In the genomic region with DNA sequence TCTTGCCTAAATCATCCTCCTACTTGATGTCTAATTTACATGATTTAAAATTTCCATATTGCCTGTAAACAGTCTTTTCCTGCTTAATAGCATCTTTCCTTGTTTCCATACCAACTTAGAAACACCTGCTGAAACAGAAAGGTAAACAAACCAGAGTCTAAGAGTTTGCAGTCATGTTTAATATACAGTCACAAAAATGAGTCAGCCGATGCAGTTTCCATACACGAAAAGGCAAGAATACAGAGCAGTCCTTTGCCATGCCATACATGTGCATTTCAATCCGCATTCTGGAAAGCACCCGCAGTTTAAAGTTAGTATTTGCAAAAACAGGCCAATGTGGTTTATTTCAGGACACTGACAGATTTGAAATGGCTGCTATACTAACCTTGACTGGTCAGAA, we compare ENCODE assay signal across 20 cellular contexts. TPM values are rescaled to one million over a fixed set of nuclear protein-coding genes. Genes with fewer than 3 reads are reported as not detected.
A peak's percentile ranks its signal among the peaks of the same experiment; 100 is the strongest.
DNase-seq lines count a peak whose midpoint lies in the region; ATAC-seq and TF ChIP-seq lines count a peak whose summit lies in the region.
"Had no signal": no experiment of that assay in that cellular context is flagged by ENCODE, and none has a peak within 500 bp of the region (broad histone marks: within the 10 kb centered on the region; RNA-seq: fewer than 3 reads in every experiment).

No MANE protein-coding gene starts in this region.

- H3K4me3 ChIP-seq in mammary epithelial cell (replicated peaks in 1 of 3; ENCODE audit: insufficient read depth in 1 of 3, low read depth in 2 of 3, low read length in 3 of 3) (no peak overlapping the region), breast epithelium (no peak overlapping the region), SU-DHL-6 (ENCODE audit: insufficient read depth, low read length, poor library complexity, severe bottlenecking) (no peak overlapping the region), gastroesophageal sphincter (peak overlapping the region; percentile 7 to 27), sigmoid colon (peak overlapping the region in 2 of 4 donors; percentile 1 to 11), lower leg skin (ENCODE audit: low read depth, poor library complexity, severe bottlenecking) (no peak overlapping the region)
- H3K4me3 ChIP-seq: SJCRH30, uterus had no signal

- TF ChIP-seq POLR2A in breast epithelium (IDR thresholded peaks at IDR 0.05) (no peak), gastroesophageal sphincter (IDR thresholded peaks at IDR 0.05) (no peak), sigmoid colon (IDR thresholded peaks at IDR 0.05) (no peak), lower leg skin (IDR thresholded peaks at IDR 0.05) (no peak)

- H3K27me3 Mint-ChIP-seq in activated naive CD4-positive, alpha-beta T cell treated with anti-CD3 and anti-CD28 coated beads, Interleukin-2, amount 10 ng/mL, durations not matched to agents 7 days and 5 days, result no peaks in the 10 kb centered on the region

- no peak overlapping the region for H2AFZ ChIP-seq in mammary epithelial cell (ENCODE audit: low read depth, low read length)
- H2AFZ ChIP-seq in SU-DHL-6 (ENCODE audit: low read depth, low read length, severe bottlenecking), result peak overlapping the region; percentile 9

- in situ Hi-C loops in mammary epithelial cell (cut with MboI; ENCODE audit: low sequenced_read_pairs in 2 of 2), result no loop called here

- BruUV-seq in mammary epithelial cell (replicated peaks; lab: Mats Ljungman, UMichigan), result no TSS peak

- TF ChIP-seq EP300 in gastroesophageal sphincter (IDR thresholded peaks at IDR 0.05) (no peak), sigmoid colon (IDR thresholded peaks at IDR 0.05) (no peak)

- H3K9ac ChIP-seq in mammary epithelial cell (ENCODE audit: insufficient read depth, low read length) (no peak overlapping the region), SU-DHL-6 (ENCODE audit: low read length) (no peak overlapping the region)

- H3K27ac Mint-ChIP-seq in activated naive CD4-positive, alpha-beta T cell treated with anti-CD3 and anti-CD28 coated beads, Interleukin-2, amount 10 ng/mL, durations not matched to agents 7 days and 5 days, result no peak overlapping the region
- H3K27ac Mint-ChIP-seq: activated T-helper 2 cell treated with anti-CD3 and anti-CD28 coated beads, Interferon-gamma antibody, Interleukin-2, Interleukin-4, amounts not matched to agents 10 μg/mL and 5 μg/mL and 100 μg/mL, durations not matched to agents 14 hours and 24 hours and 36 hours; CD14-positive monocyte; mesothelial cell of epicardium had no signal

- no peaks in the 10 kb centered on the region for H3K9me3 Mint-ChIP-seq in activated naive CD4-positive, alpha-beta T cell treated with anti-CD3 and anti-CD28 coated beads, Interleukin-2, amount 10 ng/mL, durations not matched to agents 7 days and 5 days
- H3K9me3 Mint-ChIP-seq: activated T-helper 2 cell treated with anti-CD3 and anti-CD28 coated beads, Interferon-gamma antibody, Interleukin-2, Interleukin-4, amounts not matched to agents 10 μg/mL and 5 μg/mL and 100 μg/mL, durations not matched to agents 14 hours and 24 hours and 36 hours; mesothelial cell of epicardium had no signal

- no peaks in the 10 kb centered on the region for H3K27me3 ChIP-seq in mammary epithelial cell (ENCODE audit: insufficient read depth, low read length)
- no peaks in the 10 kb centered on the region for H3K27me3 ChIP-seq in breast epithelium
- no peaks in the 10 kb centered on the region for H3K27me3 ChIP-seq in SU-DHL-6 (ENCODE audit: low read length)
- H3K27me3 ChIP-seq in gastroesophageal sphincter, result no peaks in the 10 kb centered on the region
- H3K27me3 ChIP-seq in sigmoid colon, result no peaks in the 10 kb centered on the region
- H3K27me3 ChIP-seq: neutrophil, SJCRH30, uterus had no signal

- no peaks in the 10 kb centered on the region for H3K36me3 ChIP-seq in mammary epithelial cell (ENCODE audit: insufficient read depth, low read length)
- no peaks in the 10 kb centered on the region for H3K36me3 ChIP-seq in breast epithelium
- no peaks in the 10 kb centered on the region for H3K36me3 ChIP-seq in SU-DHL-6 (ENCODE audit: low read length)
- no peaks in the 10 kb centered on the region for H3K36me3 ChIP-seq in gastroesophageal sphincter
- H3K36me3 ChIP-seq in sigmoid colon, result no peaks in the 10 kb centered on the region
- H3K36me3 ChIP-seq: neutrophil, SJCRH30, uterus had no signal

- TF ChIP-seq CTCF in mammary epithelial cell (conservative IDR thresholded peaks at IDR 0.05 in 1 of 2, IDR thresholded peaks at IDR 0.05 in 1 of 2; ENCODE audit: extremely low read depth in 1 of 2, insufficient read depth in 1 of 2, low read depth in 1 of 2, low read length in 2 of 2) (no peak), breast epithelium (IDR thresholded peaks at IDR 0.05) (no peak), SU-DHL-6 (IDR thresholded peaks at IDR 0.05; ENCODE audit: insufficient read depth, low read length, poor library complexity, severe bottlenecking) (no peak), gastroesophageal sphincter (IDR thresholded peaks at IDR 0.05) (no peak), sigmoid colon (IDR thresholded peaks at IDR 0.05) (no peak), lower leg skin (IDR thresholded peaks at IDR 0.05) (no peak)

- no peak overlapping the region for H3K4me3 Mint-ChIP-seq in activated naive CD4-positive, alpha-beta T cell treated with anti-CD3 and anti-CD28 coated beads, Interleukin-2, amount 10 ng/mL, durations not matched to agents 7 days and 5 days
- H3K4me3 Mint-ChIP-seq: CD14-positive monocyte, mesothelial cell of epicardium had no signal

- no peak overlapping the region for H3K27ac ChIP-seq in mammary epithelial cell (ENCODE audit: insufficient read depth, low read depth, low read length)
- no peak overlapping the region for H3K27ac ChIP-seq in breast epithelium
- no peak overlapping the region for H3K27ac ChIP-seq in SU-DHL-6 (ENCODE audit: low read depth, low read length)
- peak overlapping the region; percentile 87 to 98 (median 88) for H3K27ac ChIP-seq in gastroesophageal sphincter
- peak overlapping the region; percentile 83 to 90 (median 86) for H3K27ac ChIP-seq in sigmoid colon
- H3K27ac ChIP-seq: neutrophil, SJCRH30 had no signal

- H3K79me2 ChIP-seq in mammary epithelial cell (ENCODE audit: insufficient read depth, low read length) (no peaks in the 10 kb centered on the region), SU-DHL-6 (ENCODE audit: insufficient read depth, low read length) (no peaks in the 10 kb centered on the region)

- H3K4me1 ChIP-seq in mammary epithelial cell (ENCODE audit: insufficient read depth, low read length), result no peaks in the 10 kb centered on the region
- no peaks in the 10 kb centered on the region for H3K4me1 ChIP-seq in breast epithelium
- H3K4me1 ChIP-seq in gastroesophageal sphincter, result peaks cover 0 to 38% (median 4%) of the 10 kb centered on the region in 3 donors
- H3K4me1 ChIP-seq in sigmoid colon, result peaks cover 0 to 59% (median 34%) of the 10 kb centered on the region in 4 donors
- H3K4me1 ChIP-seq: uterus had no signal

- no peaks in the 10 kb centered on the region for H3K4me1 Mint-ChIP-seq in activated naive CD4-positive, alpha-beta T cell treated with anti-CD3 and anti-CD28 coated beads, Interleukin-2, amount 10 ng/mL, durations not matched to agents 7 days and 5 days
- H3K4me1 Mint-ChIP-seq: CD14-positive monocyte had no signal

- no peaks in the 10 kb centered on the region for H3F3A ChIP-seq in SU-DHL-6 (ENCODE audit: insufficient read depth)

- H3K9me3 ChIP-seq in mammary epithelial cell (replicated peaks; ENCODE audit: insufficient read depth, low read length) (no peaks in the 10 kb centered on the region), breast epithelium (no peaks in the 10 kb centered on the region), SU-DHL-6 (ENCODE audit: insufficient read depth, low read length) (no peaks in the 10 kb centered on the region), gastroesophageal sphincter (no peaks in the 10 kb centered on the region), sigmoid colon (no peaks in the 10 kb centered on the region)
- H3K9me3 ChIP-seq: neutrophil, SJCRH30, uterus had no signal

- 98% methylated on average over 4 of the region's 4 CpGs for WGBS in mammary epithelial cell (ENCODE audit: low coverage, missing lambda C conversion rate)
- 31 to 40% methylated on average over 4 of the region's 4 CpGs for WGBS in gastroesophageal sphincter (ENCODE audit: low coverage in 1 of 2), 2 donors
- WGBS in sigmoid colon, 2 donors, result 22 to 69% methylated on average over 4 of the region's 4 CpGs
- 77 to 80% methylated on average over 4 of the region's 4 CpGs for WGBS in lower leg skin, 2 donors

- no peaks in the 10 kb centered on the region for H3K36me3 Mint-ChIP-seq in activated naive CD4-positive, alpha-beta T cell treated with anti-CD3 and anti-CD28 coated beads, Interleukin-2, amount 10 ng/mL, durations not matched to agents 7 days and 5 days
- H3K36me3 Mint-ChIP-seq: CD14-positive monocyte, mesothelial cell of epicardium had no signal

- intact Hi-C loops in mammary epithelial cell (cut with micrococcal nuclease) (no loop called here), breast epithelium (cut with DNase I; ENCODE audit: low total_unique reads) (no loop called here), sigmoid colon (cut with DNase I) (loop anchor here (5.0 kb wide), 3 partner anchors 35 to 80 kb away; partner anchors contain the start of gene SPCS3), lower leg skin (cut with DNase I; ENCODE audit: low total_unique reads) (no loop called here)

- no peaks in the 10 kb centered on the region for H3K9me2 ChIP-seq in SU-DHL-6 (replicated peaks; ENCODE audit: insufficient read depth, low read length)

- no peaks in the 10 kb centered on the region for H4K20me1 ChIP-seq in mammary epithelial cell (ENCODE audit: insufficient read depth, low read length)
- H4K20me1 ChIP-seq in SU-DHL-6 (ENCODE audit: low read depth, low read length), result no peaks in the 10 kb centered on the region

- H3K4me2 ChIP-seq in mammary epithelial cell (ENCODE audit: insufficient read depth, low read depth, low read length), result no peak overlapping the region
- no peak overlapping the region for H3K4me2 ChIP-seq in SU-DHL-6 (ENCODE audit: low read depth, low read length, poor library complexity, severe bottlenecking)

- ATAC-seq in gastroesophageal sphincter, result no peak
- ATAC-seq in HG03469 (IDR thresholded peaks at IDR 0.05; ENCODE audit: unreplicated experiment), result no peak
- ATAC-seq: activated CD4-positive, CD25-positive, alpha-beta regulatory T cell treated with anti-CD3 and anti-CD28 coated beads, Interleukin-2, amount 50 U/mL, for 24 hours; sciatic nerve had no signal

- dilution Hi-C loops in mammary epithelial cell (cut with HindIII; ENCODE audit: low sequenced_read_pairs), result no loop called here

- peak; percentile 34 for DNase-seq in mammary epithelial cell
- DNase-seq in breast epithelium (ENCODE audit: low spot score in 2 of 2), result no peak
- DNase-seq in sigmoid colon, result no peak
- DNase-seq in activated naive CD4-positive, alpha-beta T cell treated with anti-CD3 and anti-CD28 coated beads, Interleukin-2, amount 10 ng/mL, durations not matched to agents 7 days and 5 days, result no peak
- DNase-seq in lower leg skin (ENCODE audit: low spot score in 2 of 2), result no peak
- DNase-seq: Kasumi-1, NCI-H1436 treated with DMSO at 0.1 percent for 48 hours, SJCRH30, T-helper 9 cell, uterus had no signal

- CTCF ChIA-PET in mammary epithelial cell (lab: Charles Lee; ENCODE audit: low non-redundant PET), result no interaction called here
- CTCF ChIA-PET in activated naive CD4-positive, alpha-beta T cell treated with anti-CD3 and anti-CD28 coated beads, Interleukin-2, amount 10 ng/mL, durations not matched to agents 7 days and 5 days (lab: Charles Lee), result no interaction called here

RNA-seq across cellular contexts. Expression of gene ASB5, which starts 32.1 kb away (rescaled TPM):
- total RNA-seq in mammary epithelial cell, result not detected
- 0.01 TPM for polyA plus RNA-seq in mammary epithelial cell
- not detected for polyA minus RNA-seq in mammary epithelial cell
- not detected for total RNA-seq in breast epithelium
- 10 to 100 TPM; 21.8 to 69.1 (median 25.9) TPM for total RNA-seq in gastroesophageal sphincter
- total RNA-seq in sigmoid colon, result 10 to 100 TPM; 14.3 to 69.2 (median 56.3) TPM
- 1 to 10 TPM in 1 of 3 donors, under 1 TPM in 1, not detected in 1; 0.29 to 1.8 TPM for polyA plus RNA-seq in sigmoid colon
- under 1 TPM in 1 of 4 donors, not detected in 3; 0.07 TPM for total RNA-seq in lower leg skin
- total RNA-seq: activated T-helper 2 cell treated with anti-CD3 and anti-CD28 coated beads, Interferon-gamma antibody, Interleukin-2, Interleukin-4, amounts not matched to agents 10 μg/mL and 5 μg/mL and 100 μg/mL, durations not matched to agents 14 hours and 24 hours and 36 hours; mesothelial cell of epicardium had no signal
- polyA plus RNA-seq: CD14-positive monocyte, keratinocyte had no signal

RNA-seq across cellular contexts. Expression of gene SPATA4, which starts 41.5 kb away (rescaled TPM):
- under 1 TPM; 0.17 to 0.94 TPM for total RNA-seq in mammary epithelial cell
- 0.06 TPM for polyA plus RNA-seq in mammary epithelial cell
- not detected for polyA minus RNA-seq in mammary epithelial cell
- total RNA-seq in breast epithelium, result 1 to 10 TPM in 1 of 3 donors, under 1 TPM in 1, not detected in 1; 0.66 to 1.3 TPM
- under 1 TPM in 2 of 4 donors, not detected in 2; 0.46 to 0.64 TPM for total RNA-seq in gastroesophageal sphincter
- total RNA-seq in sigmoid colon, result 1 to 10 TPM in 1 of 4 donors, under 1 TPM in 2, not detected in 1; 0.36 to 2.8 (median 0.54) TPM
- polyA plus RNA-seq in sigmoid colon, result not detected
- not detected for total RNA-seq in lower leg skin
- total RNA-seq: activated T-helper 2 cell treated with anti-CD3 and anti-CD28 coated beads, Interferon-gamma antibody, Interleukin-2, Interleukin-4, amounts not matched to agents 10 μg/mL and 5 μg/mL and 100 μg/mL, durations not matched to agents 14 hours and 24 hours and 36 hours; sciatic nerve had no signal
- polyA plus RNA-seq: CD14-positive monocyte had no signal

Comparison
In these comparisons a context has a peak if more than half of its experiments do, and no peak if none do; other contexts are left out.
1. H3K27ac ChIP-seq: peak in gastroesophageal sphincter (4 of 4) and sigmoid colon (4 of 4); none in mammary epithelial cell (single experiment), breast epithelium (0 of 2) and SU-DHL-6 (single experiment).
2. H3K4me3 ChIP-seq: peak in gastroesophageal sphincter (2 of 2); none in mammary epithelial cell (0 of 3), breast epithelium (0 of 3), SU-DHL-6 (single experiment) and lower leg skin (single experiment).
3. RNA of gene ASB5, which starts 32.1 kb away (total RNA-seq): 14.3 to 69.2 TPM in sigmoid colon and 21.8 to 69.1 TPM in gastroesophageal sphincter; 0.07 TPM in lower leg skin, not detected in mammary epithelial cell and not detected in breast epithelium; every median in the first group is over 10 times any median in the second.